ENCODE assay signal across 1 cellular context in the genomic region with DNA sequence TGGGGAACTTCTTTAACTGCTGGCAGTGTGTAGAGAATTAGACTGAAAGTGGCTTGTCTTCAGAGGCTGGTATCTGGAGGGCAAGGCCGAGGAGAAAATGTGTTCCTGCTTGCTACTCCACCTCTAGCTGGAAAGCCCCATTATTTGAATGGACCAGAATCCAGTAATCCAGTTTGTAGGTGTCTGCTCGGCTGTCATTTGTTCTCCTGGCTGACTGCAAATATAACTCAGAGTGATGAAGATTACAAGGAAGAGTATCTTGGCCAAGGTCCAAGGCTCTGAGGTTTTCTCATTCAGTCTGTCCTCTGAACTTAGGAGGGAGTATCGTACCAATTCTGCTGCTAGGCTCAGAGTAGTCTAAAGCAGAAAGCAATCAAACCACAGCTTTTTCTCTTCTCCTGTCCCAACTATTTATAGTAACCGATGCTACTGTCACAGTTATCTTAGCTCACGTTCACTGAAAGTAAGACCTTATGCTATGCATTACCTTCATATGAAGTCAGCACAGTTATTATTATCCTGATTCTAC.
TF ChIP-seq lines count a peak whose summit lies in the region.

No MANE protein-coding gene starts in this region.

TF ChIP-seq in SK-N-SH treated with all-trans-retinoic acid at 6 μM for 48 hours, 23 proteins besides CTCF, POLR2A, EP300 and RAD21 (continued from another document):
- no peak for TF ChIP-seq CSRNP3 (CRISPR knock-in tag; IDR thresholded peaks at IDR 0.05)
TF ChIP-seq in SK-N-SH treated with all-trans-retinoic acid at 6 μM for 48 hours: peak in this region for 0.
